In genomic region chr1:1729116-1729816, GRCh38 we compare ENCODE assay signal across 7 cellular contexts. TPM values are rescaled to one million over a fixed set of nuclear protein-coding genes. Genes with fewer than 3 reads are reported as not detected.
DNase-seq lines count a peak whose midpoint lies in the region; ATAC-seq, FAIRE-seq and TF ChIP-seq lines count a peak whose summit lies in the region.
"Not testable (repeated sequence)": the region's sequence is repeated elsewhere in the genome, so short reads cannot be mapped to it uniquely, and the experiment has no call there.

No MANE protein-coding gene starts in this region.

- not testable (repeated sequence) for H3K9me3 ChIP-seq in CD8-positive, alpha-beta memory T cell (ENCODE audit: low read length); SK-N-MC (ENCODE audit: low read depth, low read length); endothelial cell of umbilical vein (replicated peaks; ENCODE audit: control insufficient read depth, insufficient read depth, low read length)

- peaks cover 10 to 34% (median 12%) of the 10 kb centered on the region in 3 donors for H3K36me3 Mint-ChIP-seq in CD8-positive, alpha-beta memory T cell
- not testable (repeated sequence) for H3K36me3 Mint-ChIP-seq in activated CD8-positive, alpha-beta T cell treated with anti-CD3 and anti-CD28 coated beads for 36 hours (ENCODE audit: low read depth)
- H3K36me3 Mint-ChIP-seq in activated naive CD4-positive, alpha-beta T cell treated with anti-CD3 and anti-CD28 coated beads, Interleukin-2, amount 10 ng/mL, durations not matched to agents 7 days and 5 days = peaks cover 27% of the 10 kb centered on the region

- not testable (repeated sequence) for H3K4me1 ChIP-seq in CD8-positive, alpha-beta memory T cell (ENCODE audit: insufficient read depth, low read length); endothelial cell of umbilical vein (ENCODE audit: control insufficient read depth, extremely low read depth, insufficient read depth, low read length)

- H3K4me3 ChIP-seq in CD8-positive, alpha-beta memory T cell (ENCODE audit: low read length); endothelial cell of umbilical vein (replicated peaks in 1 of 3; ENCODE audit: insufficient read depth in 1 of 3, low read depth in 1 of 3, low read length in 3 of 3); skin epidermis: not testable (repeated sequence)
- H3K4me3 ChIP-seq in SK-N-MC = peak overlapping the region; percentile 39; the same call in 1 of the 2 replicates

- H4K20me1 ChIP-seq in endothelial cell of umbilical vein (replicated peaks; ENCODE audit: control insufficient read depth, extremely low read depth, insufficient read depth, low read length) = not testable (repeated sequence)

- not testable (repeated sequence) for TF ChIP-seq POLR2A in endothelial cell of umbilical vein (IDR thresholded peaks at IDR 0.05; ENCODE audit: low read depth, low read length)

- H3K4me2 ChIP-seq in endothelial cell of umbilical vein (ENCODE audit: insufficient read depth, low read length) = not testable (repeated sequence)

- CTCF ChIA-PET in CD8-positive, alpha-beta memory T cell (lab: Charles Lee); activated naive CD4-positive, alpha-beta T cell treated with anti-CD3 and anti-CD28 coated beads, Interleukin-2, amount 10 ng/mL, durations not matched to agents 7 days and 5 days (lab: Charles Lee); endothelial cell of umbilical vein (lab: Charles Lee): not testable (repeated sequence)
- CTCF ChIA-PET in activated CD8-positive, alpha-beta T cell treated with anti-CD3 and anti-CD28 coated beads for 36 hours (lab: Charles Lee) = interaction anchor here (2.5 kb wide), 1 partner anchor 64 kb away, joined by 11 read pairs; no protein-coding TSS in a partner anchor

- peak overlapping the region in 7 of 8 donors; percentile 79 to 97 (median 95) for H3K27ac Mint-ChIP-seq in CD8-positive, alpha-beta memory T cell
- H3K27ac Mint-ChIP-seq in activated CD8-positive, alpha-beta T cell treated with anti-CD3 and anti-CD28 coated beads for 36 hours = peak overlapping the region; percentile 78
- peak overlapping the region; percentile 100 for H3K27ac Mint-ChIP-seq in activated naive CD4-positive, alpha-beta T cell treated with anti-CD3 and anti-CD28 coated beads, Interleukin-2, amount 10 ng/mL, durations not matched to agents 7 days and 5 days

- TF ChIP-seq CTCF in activated CD8-positive, alpha-beta T cell treated with anti-CD3 and anti-CD28 coated beads for 36 hours (IDR thresholded peaks at IDR 0.05); endothelial cell of umbilical vein (IDR thresholded peaks at IDR 0.05; ENCODE audit: extremely low read depth in 1 of 2, insufficient read depth in 1 of 2, low read depth in 1 of 2, low read length in 2 of 2): not testable (repeated sequence)

- not testable (repeated sequence) for BruUV-seq in endothelial cell of umbilical vein (replicated peaks; lab: Mats Ljungman, UMichigan)

- dilution Hi-C loops in endothelial cell of umbilical vein (cut with MboI; ENCODE audit: extremely low pct_ligation_motif_present, low sequenced_read_pairs) = not testable (repeated sequence)

- not testable (repeated sequence) for ATAC-seq in activated CD8-positive, alpha-beta T cell treated with anti-CD3 and anti-CD28 coated beads for 36 hours

- not testable (repeated sequence) for H3K9ac ChIP-seq in SK-N-MC (ENCODE audit: insufficient read length); endothelial cell of umbilical vein (replicated peaks; ENCODE audit: extremely low read depth, insufficient read depth, low read length)

- POLR2A ChIA-PET in CD8-positive, alpha-beta memory T cell (lab: Charles Lee); activated CD8-positive, alpha-beta T cell treated with anti-CD3 and anti-CD28 coated beads for 36 hours (lab: Charles Lee); endothelial cell of umbilical vein (lab: Charles Lee): not testable (repeated sequence)

- peak; percentile 15 for FAIRE-seq in endothelial cell of umbilical vein (lab: Jason Lieb, UNC)

- not testable (repeated sequence) for H3K27ac ChIP-seq in CD8-positive, alpha-beta memory T cell (ENCODE audit: low read depth, low read length); endothelial cell of umbilical vein (ENCODE audit: insufficient read depth, low read depth, low read length)
- H3K27ac ChIP-seq in SK-N-MC (peak overlapping the region; percentile 85), skin epidermis (peak overlapping the region in 18 of 21 experiments; percentile 9 to 85 (median 54))

- peaks cover 21 to 22% (median 22%) of the 10 kb centered on the region in 3 donors for H3K4me1 Mint-ChIP-seq in CD8-positive, alpha-beta memory T cell
- not testable (repeated sequence) for H3K4me1 Mint-ChIP-seq in activated CD8-positive, alpha-beta T cell treated with anti-CD3 and anti-CD28 coated beads for 36 hours (ENCODE audit: low read depth)
- peaks cover 27% of the 10 kb centered on the region for H3K4me1 Mint-ChIP-seq in activated naive CD4-positive, alpha-beta T cell treated with anti-CD3 and anti-CD28 coated beads, Interleukin-2, amount 10 ng/mL, durations not matched to agents 7 days and 5 days

- peak overlapping the region in 3 of 7 donors; percentile 11 to 87 (median 13) for H3K4me3 Mint-ChIP-seq in CD8-positive, alpha-beta memory T cell
- not testable (repeated sequence) for H3K4me3 Mint-ChIP-seq in activated CD8-positive, alpha-beta T cell treated with anti-CD3 and anti-CD28 coated beads for 36 hours
- peak overlapping the region; percentile 68 for H3K4me3 Mint-ChIP-seq in activated naive CD4-positive, alpha-beta T cell treated with anti-CD3 and anti-CD28 coated beads, Interleukin-2, amount 10 ng/mL, durations not matched to agents 7 days and 5 days

- not testable (repeated sequence) for H3K9me3 Mint-ChIP-seq in CD8-positive, alpha-beta memory T cell; activated CD8-positive, alpha-beta T cell treated with anti-CD3 and anti-CD28 coated beads for 36 hours; activated naive CD4-positive, alpha-beta T cell treated with anti-CD3 and anti-CD28 coated beads, Interleukin-2, amount 10 ng/mL, durations not matched to agents 7 days and 5 days

- DNase-seq in CD8-positive, alpha-beta memory T cell; SK-N-MC (ENCODE audit: low read depth, low spot score); activated CD8-positive, alpha-beta T cell treated with anti-CD3 and anti-CD28 coated beads for 36 hours; activated naive CD4-positive, alpha-beta T cell treated with anti-CD3 and anti-CD28 coated beads, Interleukin-2, amount 10 ng/mL, durations not matched to agents 7 days and 5 days; endothelial cell of umbilical vein (ENCODE audit: low read depth, low spot score): not testable (repeated sequence)
- DNase-seq in mesenteric fat pad (ENCODE audit: low spot score) = peak; percentile 57

- H3K36me3 ChIP-seq in CD8-positive, alpha-beta memory T cell (ENCODE audit: insufficient read depth, low read length) = not testable (repeated sequence)
- H3K36me3 ChIP-seq in SK-N-MC (ENCODE audit: insufficient read depth, low read length) (peaks cover 10% of the 10 kb centered on the region; the same call in 1 of the 2 replicates), endothelial cell of umbilical vein (ENCODE audit: control insufficient read depth in 2 of 2, extremely low read depth in 1 of 2, insufficient read depth in 2 of 2, low read length in 2 of 2) (peaks cover 0 to 18% of the 10 kb centered on the region in 2 experiments)

- not testable (repeated sequence) for H2AFZ ChIP-seq in endothelial cell of umbilical vein (ENCODE audit: low read depth, low read length)

- intact Hi-C loops in activated CD8-positive, alpha-beta T cell treated with anti-CD3 and anti-CD28 coated beads for 36 hours (cut with micrococcal nuclease); endothelial cell of umbilical vein (cut with micrococcal nuclease): not testable (repeated sequence)

- not testable (repeated sequence) for H3K27me3 ChIP-seq in CD8-positive, alpha-beta memory T cell (ENCODE audit: insufficient read depth, low read length, poor library complexity, severe bottlenecking); endothelial cell of umbilical vein (ENCODE audit: control insufficient read depth in 2 of 2, insufficient read depth in 2 of 2, low read length in 2 of 2)

- not testable (repeated sequence) for H3K79me2 ChIP-seq in endothelial cell of umbilical vein (ENCODE audit: control insufficient read depth, insufficient read depth, low read length)

- H3K27me3 Mint-ChIP-seq in CD8-positive, alpha-beta memory T cell; activated CD8-positive, alpha-beta T cell treated with anti-CD3 and anti-CD28 coated beads for 36 hours; activated naive CD4-positive, alpha-beta T cell treated with anti-CD3 and anti-CD28 coated beads, Interleukin-2, amount 10 ng/mL, durations not matched to agents 7 days and 5 days: not testable (repeated sequence)

- H3K9me1 ChIP-seq in endothelial cell of umbilical vein (replicated peaks; ENCODE audit: control insufficient read depth, extremely low read depth, insufficient read depth, low read length) = not testable (repeated sequence)

RNA-seq across cellular contexts. Expression of gene CDK11A, which starts 5.1 kb away (rescaled TPM):
- total RNA-seq in CD8-positive, alpha-beta memory T cell = 10 to 100 TPM; 68.8 to 70.7 TPM
- polyA plus RNA-seq in CD8-positive, alpha-beta memory T cell = 18.4 TPM
- 10 to 100 TPM; 64.8 to 70.6 TPM for total RNA-seq in activated CD8-positive, alpha-beta T cell treated with anti-CD3 and anti-CD28 coated beads for 36 hours
- total RNA-seq in endothelial cell of umbilical vein = 50.4 and 53.6 TPM in 2 replicates
- 30.7 and 33.5 TPM in 2 replicates for polyA plus RNA-seq in endothelial cell of umbilical vein
- 11.1 and 14.3 TPM in 2 replicates for polyA plus RNA-seq in endothelial cell of umbilical vein (2011; cell fraction: cytosol; rRNA removed)
- 189 and 237 TPM in 2 replicates for polyA plus RNA-seq in endothelial cell of umbilical vein (2011; cell fraction: nucleus; rRNA removed)
- polyA plus RNA-seq in endothelial cell of umbilical vein (2012) = 31.0 and 31.9 TPM in 2 replicates
- 13.8 and 27.1 TPM in 2 replicates for polyA minus RNA-seq in endothelial cell of umbilical vein
- polyA minus RNA-seq in endothelial cell of umbilical vein (2011; cell fraction: cytosol; rRNA and poly(A)+ RNA removed) = 58.4 TPM
- polyA minus RNA-seq in endothelial cell of umbilical vein (2011; cell fraction: nucleus; rRNA and poly(A)+ RNA removed) = 44.9 and 73.1 TPM in 2 replicates
- 45.5 TPM for total RNA-seq in mesenteric fat pad

RNA-seq across cellular contexts. Expression of gene SLC35E2B, which starts 36.7 kb away (rescaled TPM):
- total RNA-seq in CD8-positive, alpha-beta memory T cell = 10 to 100 TPM; 29.7 to 29.9 TPM
- 47.5 TPM for polyA plus RNA-seq in CD8-positive, alpha-beta memory T cell
- 10 to 100 TPM; 21.9 to 23.8 TPM for total RNA-seq in activated CD8-positive, alpha-beta T cell treated with anti-CD3 and anti-CD28 coated beads for 36 hours
- total RNA-seq in endothelial cell of umbilical vein (46.9 and 51.2 TPM in 2 replicates), mesenteric fat pad (27.7 TPM)
- polyA plus RNA-seq in endothelial cell of umbilical vein = 26.4 and 28.0 TPM in 2 replicates
- polyA plus RNA-seq in endothelial cell of umbilical vein (2011; cell fraction: cytosol; rRNA removed) = 18.4 and 21.0 TPM in 2 replicates
- 57.6 and 60.9 TPM in 2 replicates for polyA plus RNA-seq in endothelial cell of umbilical vein (2011; cell fraction: nucleus; rRNA removed)
- 22.2 and 22.3 TPM in 2 replicates for polyA plus RNA-seq in endothelial cell of umbilical vein (2012)
- 38.7 and 40.6 TPM in 2 replicates for polyA minus RNA-seq in endothelial cell of umbilical vein
- 14.8 TPM for polyA minus RNA-seq in endothelial cell of umbilical vein (2011; cell fraction: cytosol; rRNA and poly(A)+ RNA removed)
- 25.7 and 27.4 TPM in 2 replicates for polyA minus RNA-seq in endothelial cell of umbilical vein (2011; cell fraction: nucleus; rRNA and poly(A)+ RNA removed)

RNA-seq across cellular contexts. Expression of gene NADK, which starts 49.0 kb away (rescaled TPM):
- 10 to 100 TPM; 75.4 to 77.0 TPM for total RNA-seq in CD8-positive, alpha-beta memory T cell
- 29.9 TPM for polyA plus RNA-seq in CD8-positive, alpha-beta memory T cell
- 10 to 100 TPM; 57.3 to 65.6 TPM for total RNA-seq in activated CD8-positive, alpha-beta T cell treated with anti-CD3 and anti-CD28 coated beads for 36 hours
- total RNA-seq in endothelial cell of umbilical vein = 76.1 and 88.8 TPM in 2 replicates
- polyA plus RNA-seq in endothelial cell of umbilical vein = 68.5 and 73.6 TPM in 2 replicates
- polyA plus RNA-seq in endothelial cell of umbilical vein (2011; cell fraction: cytosol; rRNA removed) = 58.8 and 63.2 TPM in 2 replicates
- polyA plus RNA-seq in endothelial cell of umbilical vein (2011; cell fraction: nucleus; rRNA removed) = 178 and 182 TPM in 2 replicates
- polyA plus RNA-seq in endothelial cell of umbilical vein (2012) = 41.1 and 47.0 TPM in 2 replicates
- 40.6 and 59.4 TPM in 2 replicates for polyA minus RNA-seq in endothelial cell of umbilical vein
- polyA minus RNA-seq in endothelial cell of umbilical vein (2011; cell fraction: cytosol; rRNA and poly(A)+ RNA removed) = 37.3 TPM
- polyA minus RNA-seq in endothelial cell of umbilical vein (2011; cell fraction: nucleus; rRNA and poly(A)+ RNA removed) = 20.5 and 33.4 TPM in 2 replicates
- 165 TPM for total RNA-seq in mesenteric fat pad
